ENCODE assay signal across 7 cellular contexts in the genomic region with DNA sequence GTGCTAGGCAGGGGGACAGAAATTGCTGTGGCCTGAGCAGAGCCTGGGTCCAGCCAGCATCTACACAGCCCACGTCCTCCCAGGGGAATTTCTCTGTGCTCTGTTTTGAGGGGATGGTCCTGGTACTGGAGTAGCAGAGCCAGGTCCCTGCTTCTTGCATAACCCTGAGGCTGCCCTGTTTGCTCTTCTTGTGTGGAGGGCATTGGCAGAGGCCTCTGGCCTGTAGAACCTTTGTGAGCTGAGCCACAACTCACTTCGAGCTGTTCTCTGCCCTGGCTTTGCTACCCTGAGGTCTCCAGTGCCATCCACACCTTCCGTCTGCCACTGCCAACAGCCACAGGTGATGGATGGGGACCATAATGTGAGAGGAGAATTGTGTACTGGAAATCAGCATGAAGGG.
"Had no signal": no experiment of that assay in that cellular context is flagged by ENCODE, and none has a peak within 500 bp of the region (broad histone marks: within the 10 kb centered on the region; RNA-seq: fewer than 3 reads in every experiment).

No MANE protein-coding gene starts in this region.

- H3K27ac Mint-ChIP-seq: IgD-negative memory B cell had no signal

- H3K4me3 ChIP-seq: K562 had no signal

- DNase-seq: IMR-90, KBM-7, KG1 had no signal

- H3K4me1 Mint-ChIP-seq: IgD-negative memory B cell had no signal

- H3K36me3 Mint-ChIP-seq: IgD-negative memory B cell had no signal

- H3K4me3 Mint-ChIP-seq: IgD-negative memory B cell had no signal

- ATAC-seq: HepG2, K562 had no signal

- H3K27ac ChIP-seq: HL-60 had no signal
